Comparison of ENCODE assay signal across 14 cellular contexts in genomic region chr5:135310328-135310989, GRCh38.
DNase-seq lines count a peak whose midpoint lies in the region; ATAC-seq, FAIRE-seq and TF ChIP-seq lines count a peak whose summit lies in the region.
"Had no signal": no experiment of that assay in that cellular context is flagged by ENCODE, and none has a peak within 500 bp of the region (broad histone marks: within the 10 kb centered on the region; RNA-seq: fewer than 3 reads in every experiment).

No MANE protein-coding gene starts in this region.

- no peak for FAIRE-seq in bronchial epithelial cell (lab: Jason Lieb, UNC)

- H3K27me3 ChIP-seq in breast epithelium (no peaks in the 10 kb centered on the region), bronchial epithelial cell (ENCODE audit: control insufficient read depth, insufficient read depth, low read length) (no peaks in the 10 kb centered on the region), smooth muscle cell (ENCODE audit: low read depth) (no peaks in the 10 kb centered on the region), vagina (no peaks in the 10 kb centered on the region)

- H3K4me2 ChIP-seq in smooth muscle cell: peak overlapping the region; percentile 68

- CTCF ChIA-PET in MCF 10A (lab: Yijun Ruan, JAX): interaction anchor here (0.6 to 1.4 kb wide), 4 partner anchors 21 to 585 kb away, joined by 3 to 4 read pairs (median 3); no protein-coding TSS in a partner anchor

- ATAC-seq in left colon (no peak), GM19463 (IDR thresholded peaks at IDR 0.05; ENCODE audit: unreplicated experiment) (no peak)
- ATAC-seq: Right ventricle myocardium inferior had no signal

- no peak overlapping the region for H3K27ac ChIP-seq in breast epithelium
- peak overlapping the region; percentile 87 for H3K27ac ChIP-seq in smooth muscle cell (ENCODE audit: low read depth)
- no peak overlapping the region for H3K27ac ChIP-seq in vagina

- no peak overlapping the region for H3K27ac Mint-ChIP-seq in MCF 10A (ENCODE audit: low read depth, unreplicated experiment)
- H3K27ac Mint-ChIP-seq: CD8-positive, alpha-beta memory T cell had no signal

- POLR2A ChIA-PET in MCF 10A (lab: Yijun Ruan, JAX): no interaction called here

- no peak overlapping the region for H3K9ac ChIP-seq in smooth muscle cell (ENCODE audit: low read depth)

- H2AFZ ChIP-seq in smooth muscle cell (ENCODE audit: low read depth): no peak overlapping the region

- WGBS in smooth muscle cell (ENCODE audit: low lambda C conversion rate): 77% methylated on average over 5 of the region's 5 CpGs

- H3K4me3 ChIP-seq in breast epithelium: no peak overlapping the region
- no peak overlapping the region for H3K4me3 ChIP-seq in bronchial epithelial cell (ENCODE audit: low read depth, low read length)
- no peak overlapping the region for H3K4me3 ChIP-seq in smooth muscle cell
- no peak overlapping the region for H3K4me3 ChIP-seq in vagina

- H3K79me2 ChIP-seq in smooth muscle cell (ENCODE audit: low read depth): no peaks in the 10 kb centered on the region

- DNase-seq in MCF 10A (ENCODE audit: unreplicated experiment) (peak; percentile 60), breast epithelium (ENCODE audit: low spot score in 2 of 2) (no peak), NCI-H226 (peak; percentile 12), bronchial epithelial cell (ENCODE audit: low read depth) (peak; percentile 65), smooth muscle cell (lab: John Stamatoyannopoulos, UW; ENCODE audit: unreplicated experiment) (no peak), left colon (no peak), vagina (ENCODE audit: extremely low spot score in 2 of 2) (no peak)
- DNase-seq: activated naive CD4-positive, alpha-beta T cell treated with anti-CD3 and anti-CD28 coated beads, Interleukin-2, amount 50 U/mL, for 16 hours; CD8-positive, alpha-beta memory T cell; dermis blood vessel endothelial cell; NCI-H2107; stimulated activated CD4-positive, alpha-beta T cell treated with anti-CD3 and anti-CD28 coated beads, Interleukin-12 subunit alpha, Interleukin-12 subunit beta, amount 100 ng/mL, for 4 hours had no signal

- intact Hi-C loops in MCF 10A (cut with micrococcal nuclease): no loop called here
- intact Hi-C loops in breast epithelium (cut with DNase I; ENCODE audit: low total_unique reads): no loop called here
- intact Hi-C loops in left colon (cut with DNase I, micrococcal nuclease): no loop called here
- intact Hi-C loops in vagina (cut with DNase I): no loop called here

- no peaks in the 10 kb centered on the region for H3F3A ChIP-seq in smooth muscle cell (ENCODE audit: low read depth)

- TF ChIP-seq POLR2A in breast epithelium (IDR thresholded peaks at IDR 0.05) (no peak), vagina (IDR thresholded peaks at IDR 0.05) (no peak)

- no peaks in the 10 kb centered on the region for H3K27me3 Mint-ChIP-seq in MCF 10A (ENCODE audit: insufficient read depth, unreplicated experiment)

- H3K9me3 Mint-ChIP-seq in MCF 10A (ENCODE audit: unreplicated experiment): no peaks in the 10 kb centered on the region
- H3K9me3 Mint-ChIP-seq: CD8-positive, alpha-beta memory T cell had no signal

- no peak overlapping the region for H3K4me3 Mint-ChIP-seq in MCF 10A (ENCODE audit: unreplicated experiment)
- H3K4me3 Mint-ChIP-seq: CD8-positive, alpha-beta memory T cell had no signal

- H3K36me3 ChIP-seq in breast epithelium (no peaks in the 10 kb centered on the region), bronchial epithelial cell (ENCODE audit: control insufficient read depth, insufficient read depth, low read length) (no peaks in the 10 kb centered on the region), smooth muscle cell (ENCODE audit: low read depth) (no peaks in the 10 kb centered on the region), vagina (no peaks in the 10 kb centered on the region)

- peaks cover 4% of the 10 kb centered on the region for H3K36me3 Mint-ChIP-seq in MCF 10A (ENCODE audit: insufficient read depth, unreplicated experiment)
- H3K36me3 Mint-ChIP-seq: CD8-positive, alpha-beta memory T cell had no signal

- no TSS peak for BruUV-seq in MCF 10A (replicated peaks; lab: Mats Ljungman, UMichigan)

- peaks cover 13% of the 10 kb centered on the region for H3K4me1 Mint-ChIP-seq in MCF 10A (ENCODE audit: insufficient read depth, unreplicated experiment)

- TF ChIP-seq CTCF in MCF 10A (IDR thresholded peaks at IDR 0.05; ENCODE audit: unreplicated experiment) (no peak), breast epithelium (IDR thresholded peaks at IDR 0.05) (no peak), bronchial epithelial cell (IDR thresholded peaks at IDR 0.05; ENCODE audit: insufficient read depth, low read length, severe bottlenecking) (no peak), smooth muscle cell (IDR thresholded peaks at IDR 0.05; ENCODE audit: borderline replicate concordance, insufficient read depth, poor library complexity, severe bottlenecking) (no peak), vagina (IDR thresholded peaks at IDR 0.05) (no peak)

- no peaks in the 10 kb centered on the region for H3K9me3 ChIP-seq in breast epithelium
- no peaks in the 10 kb centered on the region for H3K9me3 ChIP-seq in smooth muscle cell (replicated peaks; ENCODE audit: low read depth)
- no peaks in the 10 kb centered on the region for H3K9me3 ChIP-seq in vagina

- H4K20me1 ChIP-seq in smooth muscle cell (ENCODE audit: low read depth): no peaks in the 10 kb centered on the region

- no peaks in the 10 kb centered on the region for H3K4me1 ChIP-seq in breast epithelium
- H3K4me1 ChIP-seq in smooth muscle cell (ENCODE audit: low read depth): peaks cover 15% of the 10 kb centered on the region
- no peaks in the 10 kb centered on the region for H3K4me1 ChIP-seq in vagina

Comparison
In these comparisons a context has a peak if more than half of its experiments do, and no peak if none do; other contexts are left out.
1. DNase-seq: peak in MCF 10A (single experiment), NCI-H226 (single experiment) and bronchial epithelial cell (single experiment); none in breast epithelium (0 of 2), smooth muscle cell (single experiment), left colon (0 of 2) and vagina (0 of 2).